19 cellular contexts compared by ENCODE assay signal in the genomic region with DNA sequence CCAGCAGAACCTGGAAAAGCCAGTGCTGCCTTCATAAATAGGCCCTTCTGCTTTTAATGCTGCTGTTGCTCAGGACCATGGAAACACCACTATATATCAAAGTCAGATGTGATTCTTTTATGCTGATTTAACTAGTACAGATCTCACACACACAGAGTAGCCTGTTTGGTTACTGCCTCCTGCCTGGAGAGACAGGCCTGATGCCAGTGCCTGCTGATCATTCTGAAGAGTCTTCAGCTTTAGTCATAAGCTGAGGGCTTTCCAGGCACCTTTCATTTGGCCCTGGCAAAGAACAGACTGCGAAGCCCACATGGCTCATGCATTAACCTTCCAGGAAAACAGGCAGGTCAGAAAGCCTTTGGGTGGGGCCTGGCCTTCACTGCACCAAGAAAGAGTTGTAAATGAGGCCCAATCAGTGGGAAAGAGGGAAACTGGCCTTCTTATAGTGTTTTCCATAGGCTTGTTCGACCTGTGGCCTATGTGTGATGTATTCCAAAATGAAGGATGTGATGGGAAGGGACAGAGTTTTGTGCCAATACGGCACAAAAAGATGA.
DNase-seq lines count a peak whose midpoint lies in the region; ATAC-seq and TF ChIP-seq lines count a peak whose summit lies in the region.
"Had no signal": no experiment of that assay in that cellular context is flagged by ENCODE, and none has a peak within 500 bp of the region (broad histone marks: within the 10 kb centered on the region; RNA-seq: fewer than 3 reads in every experiment).

No MANE protein-coding gene starts in this region.

- WGBS in heart left ventricle, 4 donors = 76 to 88% (median 80%) methylated on average over 3 of the region's 3 CpGs

- peaks cover 24% of the 10 kb centered on the region for H3K4me1 Mint-ChIP-seq in brain
- H3K4me1 Mint-ChIP-seq in CD14-positive monocyte = no peaks in the 10 kb centered on the region
- no peaks in the 10 kb centered on the region for H3K4me1 Mint-ChIP-seq in stimulated activated memory B cell treated with anti-CD40 and anti-IgM and Interleukin-4, amounts not matched to agents 10 μg/mL and 1 μg/mL and 100 μg/mL, for 72 hours
- H3K4me1 Mint-ChIP-seq: activated naive CD8-positive, alpha-beta T cell treated with anti-CD3 and anti-CD28 coated beads, Interleukin-2, amount 10 ng/mL, durations not matched to agents 7 days and 5 days; activated T-helper 17 cell treated with anti-CD3 and anti-CD28 coated beads, Interleukin-2, amount 50 U/mL, for 72 hours had no signal

- TF ChIP-seq POLR2A in heart left ventricle (IDR thresholded peaks at IDR 0.05) = no peak

- H3K4me3 ChIP-seq in heart left ventricle = no peak overlapping the region
- H3K4me3 ChIP-seq: dorsolateral prefrontal cortex had no signal

- H3K36me3 ChIP-seq in heart left ventricle = no peaks in the 10 kb centered on the region
- H3K36me3 ChIP-seq: neutrophil had no signal

- peaks cover 0 to 8% (median 0%) of the 10 kb centered on the region in 12 donors for H3K9me3 ChIP-seq in heart left ventricle
- H3K9me3 ChIP-seq: neutrophil had no signal

- H3K4me1 ChIP-seq in heart left ventricle = peaks cover 0 to 10% (median 1%) of the 10 kb centered on the region in 12 donors

- peak in 3 of 5 donors; percentile 29 to 55 (median 37) for DNase-seq in heart left ventricle
- no peak for DNase-seq in cardiac septum (ENCODE audit: low spot score)
- DNase-seq in left ventricle myocardium superior = peak; percentile 36
- DNase-seq in CD14-positive monocyte (ENCODE audit: low spot score) = no peak
- DNase-seq in activated CD4-positive, alpha-beta T cell treated with anti-CD3 and anti-CD28 coated beads, Interleukin-2, amount 50 U/mL, for 4 hours = no peak
- DNase-seq: activated CD4-positive, alpha-beta T cell treated with anti-CD3 and anti-CD28 coated beads for 4 hours; activated naive CD8-positive, alpha-beta T cell treated with anti-CD3 and anti-CD28 coated beads, Interleukin-2, amount 10 ng/mL, durations not matched to agents 7 days and 5 days; dorsolateral prefrontal cortex; EL; glutamatergic neuron; NCI-H1436; NCI-H69 had no signal

- H3K36me3 Mint-ChIP-seq in brain (peaks cover 11% of the 10 kb centered on the region), CD14-positive monocyte (no peaks in the 10 kb centered on the region)
- H3K36me3 Mint-ChIP-seq in stimulated activated memory B cell treated with anti-CD40 and anti-IgM and Interleukin-4, amounts not matched to agents 10 μg/mL and 1 μg/mL and 100 μg/mL, for 72 hours = no peaks in the 10 kb centered on the region
- H3K36me3 Mint-ChIP-seq: activated naive CD8-positive, alpha-beta T cell treated with anti-CD3 and anti-CD28 coated beads, Interleukin-2, amount 10 ng/mL, durations not matched to agents 7 days and 5 days had no signal

- H3K27ac ChIP-seq in heart left ventricle = no peak overlapping the region
- H3K27ac ChIP-seq: dorsolateral prefrontal cortex, epithelial cell of prostate, HL-60, neutrophil had no signal

- H3K27me3 ChIP-seq in heart left ventricle = no peaks in the 10 kb centered on the region
- H3K27me3 ChIP-seq: dorsolateral prefrontal cortex, neutrophil had no signal

- H3K27ac Mint-ChIP-seq in brain (peak overlapping the region in 4 of 5 experiments; percentile 34 to 87 (median 35)), CD14-positive monocyte (no peak overlapping the region)
- no peak overlapping the region for H3K27ac Mint-ChIP-seq in stimulated activated memory B cell treated with anti-CD40 and anti-IgM and Interleukin-4, amounts not matched to agents 10 μg/mL and 1 μg/mL and 100 μg/mL, for 72 hours
- H3K27ac Mint-ChIP-seq: activated naive CD8-positive, alpha-beta T cell treated with anti-CD3 and anti-CD28 coated beads, Interleukin-2, amount 10 ng/mL, durations not matched to agents 7 days and 5 days; activated T-helper 17 cell treated with anti-CD3 and anti-CD28 coated beads, Interleukin-2, amount 50 U/mL, for 72 hours had no signal

- intact Hi-C loops in heart left ventricle (cut with DNase I) = loop anchor here in 1 of 10 donors (10.0 kb wide), 1 partner anchor 56 kb away; no protein-coding TSS in a partner anchor
- intact Hi-C loops in cardiac septum (cut with DNase I) = no loop called here
- intact Hi-C loops in left ventricle myocardium superior (cut with micrococcal nuclease) = no loop called here
- intact Hi-C loops in CD14-positive monocyte (cut with micrococcal nuclease) = no loop called here

- H3K9me3 Mint-ChIP-seq in brain (peaks cover 2 to 13% (median 9%) of the 10 kb centered on the region in 5 experiments), CD14-positive monocyte (peaks cover 0 to 3% (median 1%) of the 10 kb centered on the region in 7 donors)
- peaks cover 3% of the 10 kb centered on the region for H3K9me3 Mint-ChIP-seq in stimulated activated memory B cell treated with anti-CD40 and anti-IgM and Interleukin-4, amounts not matched to agents 10 μg/mL and 1 μg/mL and 100 μg/mL, for 72 hours
- H3K9me3 Mint-ChIP-seq: activated T-helper 17 cell treated with anti-CD3 and anti-CD28 coated beads, Interleukin-2, amount 50 U/mL, for 72 hours had no signal

- H3K4me3 Mint-ChIP-seq in brain (no peak overlapping the region), CD14-positive monocyte (no peak overlapping the region)
- no peak overlapping the region for H3K4me3 Mint-ChIP-seq in stimulated activated memory B cell treated with anti-CD40 and anti-IgM and Interleukin-4, amounts not matched to agents 10 μg/mL and 1 μg/mL and 100 μg/mL, for 72 hours
- H3K4me3 Mint-ChIP-seq: activated naive CD8-positive, alpha-beta T cell treated with anti-CD3 and anti-CD28 coated beads, Interleukin-2, amount 10 ng/mL, durations not matched to agents 7 days and 5 days; activated T-helper 17 cell treated with anti-CD3 and anti-CD28 coated beads, Interleukin-2, amount 50 U/mL, for 72 hours had no signal

- ATAC-seq in heart left ventricle = peak in 3 of 4 donors; percentile 72 to 92 (median 87)
- peak; percentile 88 for ATAC-seq in left ventricle myocardium superior
- no peak for ATAC-seq in GM19467 (IDR thresholded peaks at IDR 0.05; ENCODE audit: unreplicated experiment)
- ATAC-seq in stimulated activated memory B cell treated with anti-CD40 and anti-IgM and Interleukin-4, amounts not matched to agents 10 μg/mL and 1 μg/mL and 100 μg/mL, for 72 hours = no peak
- ATAC-seq: activated T-helper 17 cell treated with anti-CD3 and anti-CD28 coated beads, Interleukin-2, amount 50 U/mL, for 72 hours had no signal

- H3K27me3 Mint-ChIP-seq in brain = no peaks in the 10 kb centered on the region
- H3K27me3 Mint-ChIP-seq in CD14-positive monocyte (ENCODE audit: low read depth in 3 of 3) = peaks cover 0 to 3% (median 2%) of the 10 kb centered on the region in 3 donors
- H3K27me3 Mint-ChIP-seq in stimulated activated memory B cell treated with anti-CD40 and anti-IgM and Interleukin-4, amounts not matched to agents 10 μg/mL and 1 μg/mL and 100 μg/mL, for 72 hours = no peaks in the 10 kb centered on the region

- no peak for TF ChIP-seq CTCF in heart left ventricle (IDR thresholded peaks at IDR 0.05)
- TF ChIP-seq CTCF in brain (conservative IDR thresholded peaks at IDR 0.05) = no peak
- TF ChIP-seq CTCF in CD14-positive monocyte (IDR thresholded peaks at IDR 0.05) = no peak

Comparison
In these comparisons a context has a peak if more than half of its experiments do, and no peak if none do; other contexts are left out.
1. DNase-seq: peak in heart left ventricle (3 of 5) and left ventricle myocardium superior (single experiment); none in cardiac septum (single experiment), CD14-positive monocyte (single experiment) and activated CD4-positive, alpha-beta T cell treated with anti-CD3 and anti-CD28 coated beads, Interleukin-2, amount 50 U/mL, for 4 hours (0 of 2).
2. ATAC-seq: peak in heart left ventricle (3 of 4) and left ventricle myocardium superior (single experiment); none in GM19467 (single experiment) and stimulated activated memory B cell treated with anti-CD40 and anti-IgM and Interleukin-4, amounts not matched to agents 10 μg/mL and 1 μg/mL and 100 μg/mL, for 72 hours (single experiment).
3. H3K27ac Mint-ChIP-seq: peak in brain (4 of 5); none in CD14-positive monocyte (0 of 7) and stimulated activated memory B cell treated with anti-CD40 and anti-IgM and Interleukin-4, amounts not matched to agents 10 μg/mL and 1 μg/mL and 100 μg/mL, for 72 hours (single experiment).